Comparison of ENCODE assay signal across 30 cellular contexts in the genomic region with DNA sequence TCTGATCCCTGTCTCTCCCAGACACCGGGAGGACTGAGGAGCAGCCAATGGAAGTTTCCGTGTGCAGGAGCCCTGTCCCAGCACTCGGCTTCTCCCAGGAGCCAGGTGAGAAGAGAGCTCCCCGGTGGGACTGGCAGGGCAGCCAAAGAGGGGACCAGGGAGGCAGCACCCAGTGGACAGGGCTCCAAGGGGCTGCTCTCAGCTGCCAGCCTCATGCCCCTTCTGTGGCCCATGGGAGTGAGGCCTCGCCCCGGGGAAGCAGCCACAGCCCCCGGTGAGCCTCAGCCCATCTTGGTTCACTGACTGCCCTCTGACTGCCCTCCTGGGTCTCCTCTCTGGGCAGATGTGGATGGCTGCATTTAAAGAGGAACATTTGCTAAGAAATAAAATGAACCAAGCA. TPM values are rescaled to one million over a fixed set of nuclear protein-coding genes. Genes with fewer than 3 reads are reported as not detected.
"Had no signal": no experiment of that assay in that cellular context is flagged by ENCODE, and none has a peak within 500 bp of the region (broad histone marks: within the 10 kb centered on the region; RNA-seq: fewer than 3 reads in every experiment).

No MANE protein-coding gene starts in this region.

- H3K9me3 ChIP-seq: neutrophil, pancreas, prostate gland, right atrium auricular region, right lobe of liver, spleen, suprapubic skin, testis, tibial artery, transverse colon, upper lobe of right lung, uterus had no signal

- H3K27me3 ChIP-seq: neutrophil, pancreas, right atrium auricular region, right lobe of liver, spleen, suprapubic skin, testis, tibial artery, transverse colon, upper lobe of right lung, uterus had no signal

- H3K4me3 ChIP-seq: pancreas, prostate gland, right atrium auricular region, right lobe of liver, skin epidermis, smooth muscle cell, spleen, suprapubic skin, testis, tibial artery, transverse colon, upper lobe of right lung, uterus had no signal

- H3K27ac ChIP-seq: neutrophil, pancreas, prostate gland, right atrium auricular region, right lobe of liver, skin epidermis, spleen, suprapubic skin, testis, tibial artery, transverse colon, upper lobe of right lung, uterus had no signal

- H3K4me1 ChIP-seq: pancreas, prostate gland, right atrium auricular region, testis, tibial artery, upper lobe of right lung, uterus had no signal

- ATAC-seq: naive thymus-derived CD4-positive, alpha-beta T cell; natural killer cell; pancreas; right lobe of liver; stimulated activated memory B cell treated with anti-CD40 and anti-IgM and Interleukin-4, amounts not matched to agents 10 μg/mL and 1 μg/mL and 100 μg/mL, for 72 hours; stimulated activated naive CD8-positive, alpha-beta T cell treated with anti-CD3 and anti-CD28 coated beads, Interleukin-15, amount 100 ng/mL, for 72 hours; stimulated activated naive CD8-positive, alpha-beta T cell treated with anti-CD3 and anti-CD28 coated beads, Interleukin-15, Interleukin-2, amounts not matched to agents 100 U/mL and 50 U/mL, for 24 hours; upper lobe of right lung had no signal

- DNase-seq: naive thymus-derived CD4-positive, alpha-beta T cell; natural killer cell; nucleus accumbens; retina; right lobe of liver; spleen; stimulated activated CD4-positive, alpha-beta T cell treated with anti-CD3 and anti-CD28 coated beads, Interleukin-12 subunit alpha, Interleukin-12 subunit beta, amount 100 ng/mL, for 4 hours; stimulated activated CD4-positive, alpha-beta T cell treated with anti-CD3 and anti-CD28 coated beads, Interleukin-1b, Interleukin-23, amount 100 ng/mL, for 48 hours; stimulated activated CD4-positive, alpha-beta T cell treated with anti-CD3 and anti-CD28 coated beads, Interleukin-4, amount 100 ng/mL, for 1 hour; stimulated activated CD4-positive, alpha-beta T cell treated with anti-CD3 and anti-CD28 coated beads, Interleukin-4, amount 100 ng/mL, for 4 hours; stimulated activated CD8-positive, alpha-beta memory T cell treated with anti-CD3 and anti-CD28 coated beads, Interleukin-4, amount 100 ng/mL, for 48 hours; stimulated activated naive CD4-positive, alpha-beta T cell; stimulated activated naive CD8-positive, alpha-beta T cell treated with anti-CD3 and anti-CD28 coated beads, Interleukin-15, amount 100 ng/mL, for 72 hours; stimulated activated naive CD8-positive, alpha-beta T cell treated with anti-CD3 and anti-CD28 coated beads, Interleukin-15, Interleukin-2, amounts not matched to agents 100 U/mL and 50 U/mL, for 24 hours; substantia nigra; testis; tibial artery; transverse colon; upper lobe of right lung; uterus had no signal

- H3K36me3 ChIP-seq: uterus had no signal

RNA-seq across cellular contexts. Expression of gene SCO2, which starts 6.8 kb away (rescaled TPM):
- total RNA-seq: osteocyte had no signal

RNA-seq across cellular contexts. Expression of gene KLHDC7B, which starts 27.1 kb away (rescaled TPM):
- total RNA-seq: pulmonary artery endothelial cell, right atrium auricular region, uterus had no signal
